In genomic region chr1:81052162-81052561, GRCh38 we compare ENCODE assay signal across 28 cellular contexts.
"Had no signal": no experiment of that assay in that cellular context is flagged by ENCODE, and none has a peak within 500 bp of the region (broad histone marks: within the 10 kb centered on the region; RNA-seq: fewer than 3 reads in every experiment).

No MANE protein-coding gene starts in this region.

- H3K4me3 Mint-ChIP-seq: dendritic cell treated with granulocyte-macrophage colony-stimulating factor and Interleukin-4, amounts not matched to agents 40 ng/mL and 50 ng/mL, for 4 days; effector memory CD8-positive, alpha-beta T cell; endodermal cell; mesothelial cell of epicardium; naive B cell; naive thymus-derived CD8-positive, alpha-beta T cell had no signal

- H3K9me3 Mint-ChIP-seq: dendritic cell treated with granulocyte-macrophage colony-stimulating factor and Interleukin-4, amounts not matched to agents 40 ng/mL and 50 ng/mL, for 4 days; endodermal cell; mesothelial cell of epicardium had no signal

- H3K4me1 ChIP-seq: esophagus squamous epithelium, gastrocnemius medialis, heart right ventricle, left lung, lower lobe of right lung had no signal

- H3K36me3 ChIP-seq: esophagus squamous epithelium, gastrocnemius medialis, heart right ventricle, left lung, lower lobe of right lung had no signal

- FAIRE-seq: endometrium, islet of Langerhans, keratinocyte had no signal

- H3K9me3 ChIP-seq: esophagus squamous epithelium, gastrocnemius medialis, heart right ventricle, left lung, lower lobe of right lung, mucosa of descending colon had no signal

- H3K4me3 ChIP-seq: esophagus squamous epithelium, gastrocnemius medialis, heart right ventricle, left lung, lower lobe of right lung, mucosa of descending colon had no signal

- DNase-seq: cortex of kidney; effector CD8-positive, alpha-beta T cell; effector memory CD8-positive, alpha-beta T cell; endodermal cell; erythroblast; esophagus squamous epithelium; foreskin fibroblast; foreskin melanocyte; gastrocnemius medialis; glutamatergic neuron; head of caudate nucleus; heart right ventricle; hippocampal formation; left cardiac atrium; left lung; left ventricle myocardium superior; lower lobe of right lung; mesenchymal stem cell; mucosa of descending colon; naive B cell; naive thymus-derived CD8-positive, alpha-beta T cell had no signal

- ATAC-seq: effector memory CD8-positive, alpha-beta T cell; esophagus mucosa; gastrocnemius medialis; heart right ventricle; left cardiac atrium; left lung; left ventricle myocardium superior; lower lobe of right lung; mucosa of descending colon; naive thymus-derived CD8-positive, alpha-beta T cell had no signal

- H3K36me3 Mint-ChIP-seq: mesothelial cell of epicardium; naive B cell; naive thymus-derived CD8-positive, alpha-beta T cell had no signal

- H3K27me3 Mint-ChIP-seq: dendritic cell treated with granulocyte-macrophage colony-stimulating factor and Interleukin-4, amounts not matched to agents 40 ng/mL and 50 ng/mL, for 4 days; effector memory CD8-positive, alpha-beta T cell; naive B cell; naive thymus-derived CD8-positive, alpha-beta T cell had no signal

- H3K27me3 ChIP-seq: esophagus squamous epithelium, gastrocnemius medialis, left lung had no signal

- H3K27ac Mint-ChIP-seq: dendritic cell treated with granulocyte-macrophage colony-stimulating factor and Interleukin-4, amounts not matched to agents 40 ng/mL and 50 ng/mL, for 4 days; effector memory CD8-positive, alpha-beta T cell; endodermal cell; mesothelial cell of epicardium; naive B cell; naive thymus-derived CD8-positive, alpha-beta T cell had no signal

- H3K27ac ChIP-seq: epithelial cell of prostate, esophagus squamous epithelium, gastrocnemius medialis, heart right ventricle, left lung, lower lobe of right lung had no signal

- H3K4me1 Mint-ChIP-seq: naive B cell; naive thymus-derived CD8-positive, alpha-beta T cell had no signal
